In genomic region chr5:176573564-176574296, GRCh38 we compare ENCODE assay signal across 1 cellular context.
TF ChIP-seq lines count a peak whose summit lies in the region.

No MANE protein-coding gene starts in this region.

TF ChIP-seq in endothelial cell of umbilical vein, 7 proteins besides CTCF, POLR2A, EP300 and RAD21:
- TF ChIP-seq FOS (IDR thresholded peaks at IDR 0.05; ENCODE audit: borderline replicate concordance, insufficient read depth, low read length) (no peak), MYC (IDR thresholded peaks at IDR 0.05; ENCODE audit: low read depth, low read length) (no peak), EZH2 (IDR thresholded peaks at IDR 0.05; ENCODE audit: borderline replicate concordance, low read depth, low read length, severe bottlenecking) (no peak), MAX (IDR thresholded peaks at IDR 0.05; ENCODE audit: insufficient read depth, insufficient read length) (no peak), GATA2 (IDR thresholded peaks at IDR 0.05; ENCODE audit: insufficient read depth, insufficient read length, low read depth, low read length) (no peak)
TF ChIP-seq in endothelial cell of umbilical vein: peak in this region for 0.
